ENCODE assay signal across 11 cellular contexts in genomic region chr1:12511128-12511484, GRCh38.
DNase-seq lines count a peak whose midpoint lies in the region; ATAC-seq and TF ChIP-seq lines count a peak whose summit lies in the region.
"Had no signal": no experiment of that assay in that cellular context is flagged by ENCODE, and none has a peak within 500 bp of the region (broad histone marks: within the 10 kb centered on the region; RNA-seq: fewer than 3 reads in every experiment).

No MANE protein-coding gene starts in this region.

- ATAC-seq in activated CD4-positive, alpha-beta T cell treated with anti-CD3 and anti-CD28 coated beads for 36 hours, result no peak
- ATAC-seq in activated naive CD8-positive, alpha-beta T cell treated with anti-CD3 and anti-CD28 coated beads, Interleukin-2, amount 10 ng/mL, durations not matched to agents 7 days and 5 days (ENCODE audit: low read depth), result no peak

- peak overlapping the region; percentile 99 for H3K27ac Mint-ChIP-seq in activated CD4-positive, alpha-beta T cell treated with anti-CD3 and anti-CD28 coated beads for 36 hours
- H3K27ac Mint-ChIP-seq in activated naive CD8-positive, alpha-beta T cell treated with anti-CD3 and anti-CD28 coated beads, Interleukin-2, amount 10 ng/mL, durations not matched to agents 7 days and 5 days, result peak overlapping the region; percentile 100

- H3K9ac ChIP-seq in liver (ENCODE audit: low read depth in 1 of 2, low read length in 2 of 2) (no peak overlapping the region), stomach smooth muscle (ENCODE audit: low read length in 2 of 2) (no peak overlapping the region)
- H3K9ac ChIP-seq: KMS-11 had no signal

- H3K4me1 Mint-ChIP-seq in activated CD4-positive, alpha-beta T cell treated with anti-CD3 and anti-CD28 coated beads for 36 hours, result peaks cover 56% of the 10 kb centered on the region
- H3K4me1 Mint-ChIP-seq in activated naive CD8-positive, alpha-beta T cell treated with anti-CD3 and anti-CD28 coated beads, Interleukin-2, amount 10 ng/mL, durations not matched to agents 7 days and 5 days, result peaks cover 39% of the 10 kb centered on the region

- H3K4me1 ChIP-seq in liver (ENCODE audit: control insufficient read depth in 4 of 4, insufficient read depth in 4 of 4, low read length in 3 of 4) (peaks cover 0 to 2% (median 0%) of the 10 kb centered on the region in 4 donors), stomach smooth muscle (ENCODE audit: control insufficient read depth, insufficient read depth, low read length) (peaks cover 27% of the 10 kb centered on the region)

- POLR2A ChIA-PET in activated CD4-positive, alpha-beta T cell treated with anti-CD3 and anti-CD28 coated beads for 36 hours (lab: Charles Lee), result interaction anchor here (0.5 to 1.7 kb wide), 6 partner anchors 8 to 108 kb away, joined by 3 to 13 read pairs (median 4); no protein-coding TSS in a partner anchor
- POLR2A ChIA-PET in activated naive CD8-positive, alpha-beta T cell treated with anti-CD3 and anti-CD28 coated beads, Interleukin-2, amount 10 ng/mL, durations not matched to agents 7 days and 5 days (lab: Charles Lee), result interaction anchor here (1.0 to 3.9 kb wide), 18 partner anchors 9 to 603 kb away, joined by 3 to 110 read pairs (median 6); partner anchors contain the start of gene DHRS3

- H3K36me3 ChIP-seq in liver (ENCODE audit: control insufficient read depth in 4 of 4, insufficient read depth in 3 of 4, low read depth in 1 of 4, low read length in 3 of 4) (peaks cover 2 to 15% (median 7%) of the 10 kb centered on the region in 4 donors), stomach smooth muscle (ENCODE audit: control insufficient read depth in 2 of 2, insufficient read depth in 2 of 2, low read length in 2 of 2) (peaks cover 9 to 13% of the 10 kb centered on the region in 2 donors)

- H3K9me3 ChIP-seq in liver (ENCODE audit: control insufficient read depth in 4 of 4, low read length in 3 of 4) (no peaks in the 10 kb centered on the region), stomach smooth muscle (ENCODE audit: control insufficient read depth in 2 of 2, low read length in 2 of 2) (no peaks in the 10 kb centered on the region)

- H3K4me3 Mint-ChIP-seq in activated CD4-positive, alpha-beta T cell treated with anti-CD3 and anti-CD28 coated beads for 36 hours, result peak overlapping the region; percentile 73
- peak overlapping the region; percentile 95 for H3K4me3 Mint-ChIP-seq in activated naive CD8-positive, alpha-beta T cell treated with anti-CD3 and anti-CD28 coated beads, Interleukin-2, amount 10 ng/mL, durations not matched to agents 7 days and 5 days

- intact Hi-C loops in activated CD4-positive, alpha-beta T cell treated with anti-CD3 and anti-CD28 coated beads for 36 hours (cut with DNase I, micrococcal nuclease), result loop anchor here (2.0 to 5.0 kb wide), 6 partner anchors 30 to 339 kb away; partner anchors contain the start of gene DHRS3 (in 1 of the 2)

- no peak for TF ChIP-seq RAD21 in liver (IDR thresholded peaks at IDR 0.05)

- H3K4me3 ChIP-seq in liver (ENCODE audit: low read depth in 1 of 3, low read length in 3 of 3) (no peak overlapping the region), stomach smooth muscle (ENCODE audit: low read length in 2 of 2) (no peak overlapping the region)
- H3K4me3 ChIP-seq: lung had no signal

- CTCF ChIA-PET in activated CD4-positive, alpha-beta T cell treated with anti-CD3 and anti-CD28 coated beads for 36 hours (lab: Charles Lee), result interaction anchor here (1.0 to 2.0 kb wide), 5 partner anchors 35 to 126 kb away, joined by 3 to 5 read pairs (median 4); no protein-coding TSS in a partner anchor

- H3K27ac ChIP-seq in liver (ENCODE audit: low read depth in 1 of 2, low read length in 2 of 2) (peak overlapping the region; percentile 29 to 45), stomach smooth muscle (ENCODE audit: low read length) (peak overlapping the region; percentile 41)
- H3K27ac ChIP-seq: KMS-11 had no signal

- no peak for DNase-seq in activated CD4-positive, alpha-beta T cell treated with anti-CD3 and anti-CD28 coated beads for 36 hours
- no peak for DNase-seq in activated CD4-positive, alpha-beta T cell treated with anti-CD3 and anti-CD28 coated beads, Interleukin-2, amount 50 U/mL, for 1 hour
- no peak for DNase-seq in activated naive CD8-positive, alpha-beta T cell treated with anti-CD3 and anti-CD28 coated beads, Interleukin-2, amount 10 ng/mL, durations not matched to agents 7 days and 5 days
- DNase-seq in stimulated activated naive CD4-positive, alpha-beta T cell (lab: John Stamatoyannopoulos, UW), result no peak
- DNase-seq in middle frontal gyrus (ENCODE audit: extremely low spot score, low spot score) (no peak), OCI-M1 (lab: John Stamatoyannopoulos, UW) (no peak)
- DNase-seq: NCI-H2171 had no signal

- no peaks in the 10 kb centered on the region for H3K9me3 Mint-ChIP-seq in activated CD4-positive, alpha-beta T cell treated with anti-CD3 and anti-CD28 coated beads for 36 hours (ENCODE audit: low read depth)
- H3K9me3 Mint-ChIP-seq in activated naive CD8-positive, alpha-beta T cell treated with anti-CD3 and anti-CD28 coated beads, Interleukin-2, amount 10 ng/mL, durations not matched to agents 7 days and 5 days, result peaks cover 3% of the 10 kb centered on the region

- H3K27me3 Mint-ChIP-seq in activated CD4-positive, alpha-beta T cell treated with anti-CD3 and anti-CD28 coated beads for 36 hours, result no peaks in the 10 kb centered on the region
- H3K27me3 Mint-ChIP-seq in activated naive CD8-positive, alpha-beta T cell treated with anti-CD3 and anti-CD28 coated beads, Interleukin-2, amount 10 ng/mL, durations not matched to agents 7 days and 5 days, result no peaks in the 10 kb centered on the region

- whole genome bisulfite sequencing in liver, result 91% methylated on average over 3 of the region's 3 CpGs

- H3K36me3 Mint-ChIP-seq in activated CD4-positive, alpha-beta T cell treated with anti-CD3 and anti-CD28 coated beads for 36 hours (ENCODE audit: low read depth), result peaks cover 39% of the 10 kb centered on the region
- peaks cover 45% of the 10 kb centered on the region for H3K36me3 Mint-ChIP-seq in activated naive CD8-positive, alpha-beta T cell treated with anti-CD3 and anti-CD28 coated beads, Interleukin-2, amount 10 ng/mL, durations not matched to agents 7 days and 5 days

- no peak for TF ChIP-seq CTCF in liver (IDR thresholded peaks at IDR 0.05; ENCODE audit: low read depth, low read length, missing input control)

- H3K27me3 ChIP-seq in liver (ENCODE audit: control insufficient read depth in 4 of 4, insufficient read depth in 4 of 4, low read length in 3 of 4), result no peaks in the 10 kb centered on the region
- no peaks in the 10 kb centered on the region for H3K27me3 ChIP-seq in stomach smooth muscle (ENCODE audit: control insufficient read depth in 1 of 2, insufficient read depth in 2 of 2, low read length in 2 of 2)

TF ChIP-seq in liver, 16 proteins besides CTCF, POLR2A, EP300 and RAD21 (continues in another document):
- TF ChIP-seq HNF4G (IDR thresholded peaks at IDR 0.05), result no peak
- TF ChIP-seq FOXA2 (IDR thresholded peaks at IDR 0.05), result no peak
- TF ChIP-seq GABPA (IDR thresholded peaks at IDR 0.05 in 1 of 2, conservative IDR thresholded peaks at IDR 0.05 in 1 of 2), result no peak
- TF ChIP-seq MAX (IDR thresholded peaks at IDR 0.05), result no peak
- TF ChIP-seq ATF3 (IDR thresholded peaks at IDR 0.05), result no peak
- no peak for TF ChIP-seq ZBTB33 (IDR thresholded peaks at IDR 0.05)
- no peak for TF ChIP-seq NR2F2 (IDR thresholded peaks at IDR 0.05)
- TF ChIP-seq FOXA1 (IDR thresholded peaks at IDR 0.05), result no peak
